1 cellular context compared by ENCODE assay signal in genomic region chr22:43637267-43637666, GRCh38.
TF ChIP-seq lines count a peak whose summit lies in the region.

No MANE protein-coding gene starts in this region.

TF ChIP-seq in IMR-90, 13 proteins besides CTCF, POLR2A, EP300 and RAD21 (continued from another document):
- TF ChIP-seq, protein P1, sequence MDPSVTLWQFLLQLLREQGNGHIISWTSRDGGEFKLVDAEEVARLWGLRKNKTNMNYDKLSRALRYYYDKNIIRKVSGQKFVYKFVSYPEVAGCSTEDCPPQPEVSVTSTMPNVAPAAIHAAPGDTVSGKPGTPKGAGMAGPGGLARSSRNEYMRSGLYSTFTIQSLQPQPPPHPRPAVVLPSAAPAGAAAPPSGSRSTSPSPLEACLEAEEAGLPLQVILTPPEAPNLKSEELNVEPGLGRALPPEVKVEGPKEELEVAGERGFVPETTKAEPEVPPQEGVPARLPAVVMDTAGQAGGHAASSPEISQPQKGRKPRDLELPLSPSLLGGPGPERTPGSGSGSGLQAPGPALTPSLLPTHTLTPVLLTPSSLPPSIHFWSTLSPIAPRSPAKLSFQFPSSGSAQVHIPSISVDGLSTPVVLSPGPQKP (IDR thresholded peaks at IDR 0.05; ENCODE audit: borderline replicate concordance, low read depth, low read length), result no peak
- TF ChIP-seq MXI1 (IDR thresholded peaks at IDR 0.05; ENCODE audit: borderline replicate concordance, low read depth, low read length) (no peak), FOS (IDR thresholded peaks at IDR 0.05; ENCODE audit: low read depth, low read length) (no peak), MAZ (IDR thresholded peaks at IDR 0.05; ENCODE audit: borderline replicate concordance, low read depth, low read length) (no peak), SMC3 (IDR thresholded peaks at IDR 0.05; ENCODE audit: low read depth, low read length) (no peak)
